ENCODE assay signal across 11 cellular contexts in the genomic region with DNA sequence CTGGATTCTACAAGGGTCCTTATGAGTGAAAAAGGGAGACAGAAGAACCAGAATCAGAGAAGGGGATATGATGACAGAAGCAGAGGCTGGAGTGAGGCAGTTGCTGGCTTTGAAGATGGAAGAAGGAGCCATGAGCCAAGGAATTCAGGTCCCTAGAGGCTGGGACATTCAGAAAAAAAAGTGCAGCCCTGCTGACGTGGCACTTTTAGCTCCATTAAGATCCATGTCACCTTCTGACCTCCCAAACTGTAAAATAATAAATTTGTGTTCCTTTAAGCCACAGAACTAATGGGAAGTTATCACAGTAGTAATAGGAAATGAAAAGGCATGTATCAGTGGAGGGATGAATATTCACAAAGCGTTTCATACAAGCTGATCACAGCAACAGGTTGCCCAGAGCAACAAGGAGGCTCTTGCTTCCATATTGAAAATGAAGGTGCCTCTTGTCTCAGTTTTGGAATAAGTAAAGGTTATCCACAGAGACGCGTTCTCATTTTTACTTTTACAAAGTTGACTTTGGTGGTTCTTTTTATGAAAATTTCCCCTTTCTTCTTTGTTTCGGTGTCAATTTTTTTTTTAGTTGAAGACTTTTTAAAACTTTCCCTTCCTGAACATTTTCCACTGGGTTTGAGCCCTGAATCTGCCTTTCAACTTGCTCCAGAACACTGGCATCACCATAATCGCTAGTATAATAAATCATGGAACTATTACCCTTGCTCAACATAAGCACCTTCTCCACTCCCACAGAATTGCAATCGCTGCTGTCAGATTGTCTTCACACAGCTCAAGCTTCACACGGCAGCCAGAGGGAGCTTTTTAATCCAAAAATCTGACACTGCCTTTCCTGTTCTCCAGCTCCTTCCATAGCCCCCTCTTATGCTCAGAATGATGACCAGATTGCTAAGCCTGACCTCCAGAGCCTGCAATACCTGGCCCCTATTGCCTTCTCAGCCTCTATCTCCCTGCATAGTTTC.
DNase-seq lines count a peak whose midpoint lies in the region; ATAC-seq and TF ChIP-seq lines count a peak whose summit lies in the region.
"Had no signal": no experiment of that assay in that cellular context is flagged by ENCODE, and none has a peak within 500 bp of the region (broad histone marks: within the 10 kb centered on the region; RNA-seq: fewer than 3 reads in every experiment).

No MANE protein-coding gene starts in this region.

- peak overlapping the region; percentile 52 for H3K4me3 Mint-ChIP-seq in activated CD4-positive, alpha-beta memory T cell treated with anti-CD3 and anti-CD28 coated beads for 36 hours
- H3K4me3 Mint-ChIP-seq in stimulated activated naive B cell treated with anti-CD40 and anti-IgM and Interleukin-4, amounts not matched to agents 10 μg/mL and 1 μg/mL and 100 μg/mL, for 72 hours = no peak overlapping the region
- no peak overlapping the region for H3K4me3 Mint-ChIP-seq in CD8-positive, alpha-beta T cell

- ATAC-seq in Right ventricle myocardium superior (ENCODE audit: poor library complexity) (peak; percentile 29), HG02623 (IDR thresholded peaks at IDR 0.05; ENCODE audit: unreplicated experiment) (peak; percentile 38)
- peak in 1 of 2 donors; percentile 51 for ATAC-seq in stimulated activated naive B cell treated with anti-CD40 and anti-IgM and Interleukin-4, amounts not matched to agents 10 μg/mL and 1 μg/mL and 100 μg/mL, for 72 hours (replicated peaks)
- no peak for ATAC-seq in CD8-positive, alpha-beta T cell

- H3K36me3 ChIP-seq in left ventricle myocardium inferior = no peaks in the 10 kb centered on the region
- no peaks in the 10 kb centered on the region for H3K36me3 ChIP-seq in esophagus squamous epithelium
- no peaks in the 10 kb centered on the region for H3K36me3 ChIP-seq in CD8-positive, alpha-beta T cell (ENCODE audit: insufficient read depth, low read length)
- H3K36me3 ChIP-seq: thoracic aorta had no signal

- DNase-seq in Right ventricle myocardium superior = no peak
- no peak for DNase-seq in left ventricle myocardium inferior
- peak; percentile 66 for DNase-seq in activated CD4-positive, alpha-beta memory T cell treated with anti-CD3 and anti-CD28 coated beads for 36 hours
- DNase-seq in stimulated activated naive B cell treated with anti-CD40 and anti-IgM and Interleukin-4, amounts not matched to agents 10 μg/mL and 1 μg/mL and 100 μg/mL, for 72 hours = no peak
- DNase-seq in mesenteric fat pad (ENCODE audit: low spot score) = no peak
- no peak for DNase-seq in esophagus squamous epithelium (lab: John Stamatoyannopoulos, UW)
- no peak for DNase-seq in CD8-positive, alpha-beta T cell
- DNase-seq: left cardiac atrium had no signal

- H3K27ac Mint-ChIP-seq in activated CD4-positive, alpha-beta memory T cell treated with anti-CD3 and anti-CD28 coated beads for 36 hours = peak overlapping the region; percentile 93
- H3K27ac Mint-ChIP-seq in stimulated activated naive B cell treated with anti-CD40 and anti-IgM and Interleukin-4, amounts not matched to agents 10 μg/mL and 1 μg/mL and 100 μg/mL, for 72 hours = peak overlapping the region; percentile 15
- no peak overlapping the region for H3K27ac Mint-ChIP-seq in CD8-positive, alpha-beta T cell

- H3K27ac ChIP-seq in left ventricle myocardium inferior (replicated peaks) = no peak overlapping the region
- H3K27ac ChIP-seq in esophagus squamous epithelium = no peak overlapping the region
- no peak overlapping the region for H3K27ac ChIP-seq in CD8-positive, alpha-beta T cell (ENCODE audit: low read depth, low read length)
- H3K27ac ChIP-seq: BLaER1 treated with 17β-estradiol and CSF1 and Interleukin-3, amounts not matched to agents 10 nM and 100 nM; thoracic aorta had no signal

- no peaks in the 10 kb centered on the region for H3K27me3 Mint-ChIP-seq in activated CD4-positive, alpha-beta memory T cell treated with anti-CD3 and anti-CD28 coated beads for 36 hours
- peaks cover 6 to 16% of the 10 kb centered on the region in 2 donors for H3K27me3 Mint-ChIP-seq in stimulated activated naive B cell treated with anti-CD40 and anti-IgM and Interleukin-4, amounts not matched to agents 10 μg/mL and 1 μg/mL and 100 μg/mL, for 72 hours
- no peaks in the 10 kb centered on the region for H3K27me3 Mint-ChIP-seq in CD8-positive, alpha-beta T cell (ENCODE audit: low read depth)

- POLR2A ChIA-PET in activated CD4-positive, alpha-beta memory T cell treated with anti-CD3 and anti-CD28 coated beads for 36 hours (lab: Charles Lee) = interaction anchor here (0.6 to 7.4 kb wide), 10 partner anchors 12 to 126 kb away, joined by 3 to 65 read pairs (median 6); partner anchors contain the start of gene RBPJ
- POLR2A ChIA-PET in CD8-positive, alpha-beta T cell (lab: Charles Lee) = interaction anchor here (1.1 to 1.4 kb wide), 2 partner anchors 10 to 126 kb away, joined by 3 to 5 read pairs; no protein-coding TSS in a partner anchor

- TF ChIP-seq CTCF in left ventricle myocardium inferior (IDR thresholded peaks at IDR 0.05; ENCODE audit: borderline replicate concordance) = no peak
- TF ChIP-seq CTCF in esophagus squamous epithelium (IDR thresholded peaks at IDR 0.05) = no peak
- no peak for TF ChIP-seq CTCF in CD8-positive, alpha-beta T cell (IDR thresholded peaks at IDR 0.05)

- no peaks in the 10 kb centered on the region for H3K9me3 Mint-ChIP-seq in activated CD4-positive, alpha-beta memory T cell treated with anti-CD3 and anti-CD28 coated beads for 36 hours
- no peaks in the 10 kb centered on the region for H3K9me3 Mint-ChIP-seq in stimulated activated naive B cell treated with anti-CD40 and anti-IgM and Interleukin-4, amounts not matched to agents 10 μg/mL and 1 μg/mL and 100 μg/mL, for 72 hours
- no peaks in the 10 kb centered on the region for H3K9me3 Mint-ChIP-seq in CD8-positive, alpha-beta T cell

- CTCF ChIA-PET in activated CD4-positive, alpha-beta memory T cell treated with anti-CD3 and anti-CD28 coated beads for 36 hours (lab: Charles Lee) = interaction anchor here (0.6 to 5.4 kb wide), 18 partner anchors 14 to 218 kb away, joined by 3 to 37 read pairs (median 4); no protein-coding TSS in a partner anchor
- CTCF ChIA-PET in CD8-positive, alpha-beta T cell (lab: Charles Lee) = no interaction called here

- 56 to 61% methylated on average over 8 of the region's 8 CpGs for WGBS in esophagus squamous epithelium, 2 donors

- H3K4me1 Mint-ChIP-seq in activated CD4-positive, alpha-beta memory T cell treated with anti-CD3 and anti-CD28 coated beads for 36 hours (ENCODE audit: low read depth) = peaks cover 58% of the 10 kb centered on the region
- peaks cover 13 to 17% of the 10 kb centered on the region in 2 donors for H3K4me1 Mint-ChIP-seq in stimulated activated naive B cell treated with anti-CD40 and anti-IgM and Interleukin-4, amounts not matched to agents 10 μg/mL and 1 μg/mL and 100 μg/mL, for 72 hours
- H3K4me1 Mint-ChIP-seq in CD8-positive, alpha-beta T cell (ENCODE audit: low read depth) = peaks cover 30% of the 10 kb centered on the region

- H3K4me3 ChIP-seq in left ventricle myocardium inferior (no peak overlapping the region), esophagus squamous epithelium (no peak overlapping the region)
- H3K4me3 ChIP-seq in CD8-positive, alpha-beta T cell (ENCODE audit: low read depth, low read length) = no peak overlapping the region
- H3K4me3 ChIP-seq: BLaER1 treated with 17β-estradiol and CSF1 and Interleukin-3, amounts not matched to agents 10 nM and 100 nM; thoracic aorta had no signal

- no peaks in the 10 kb centered on the region for H3K9me3 ChIP-seq in left ventricle myocardium inferior (replicated peaks)
- no peaks in the 10 kb centered on the region for H3K9me3 ChIP-seq in esophagus squamous epithelium
- H3K9me3 ChIP-seq in CD8-positive, alpha-beta T cell (ENCODE audit: low read length) = no peaks in the 10 kb centered on the region
- H3K9me3 ChIP-seq: BLaER1 treated with 17β-estradiol and CSF1 and Interleukin-3, amounts not matched to agents 10 nM and 100 nM; thoracic aorta had no signal

- H3K36me3 Mint-ChIP-seq in activated CD4-positive, alpha-beta memory T cell treated with anti-CD3 and anti-CD28 coated beads for 36 hours = no peaks in the 10 kb centered on the region
- no peaks in the 10 kb centered on the region for H3K36me3 Mint-ChIP-seq in stimulated activated naive B cell treated with anti-CD40 and anti-IgM and Interleukin-4, amounts not matched to agents 10 μg/mL and 1 μg/mL and 100 μg/mL, for 72 hours
- H3K36me3 Mint-ChIP-seq in CD8-positive, alpha-beta T cell = no peaks in the 10 kb centered on the region

- H3K27me3 ChIP-seq in left ventricle myocardium inferior (ENCODE audit: low read depth) (no peaks in the 10 kb centered on the region), esophagus squamous epithelium (no peaks in the 10 kb centered on the region)
- H3K27me3 ChIP-seq in CD8-positive, alpha-beta T cell (ENCODE audit: insufficient read depth, low read length) = no peaks in the 10 kb centered on the region
- H3K27me3 ChIP-seq: BLaER1 treated with 17β-estradiol and CSF1 and Interleukin-3, amounts not matched to agents 10 nM and 100 nM had no signal

- intact Hi-C loops in Right ventricle myocardium superior (cut with DNase I) (no loop called here), left ventricle myocardium inferior (cut with micrococcal nuclease) (no loop called here), esophagus squamous epithelium (cut with DNase I) (no loop called here)
- intact Hi-C loops in activated CD4-positive, alpha-beta memory T cell treated with anti-CD3 and anti-CD28 coated beads for 36 hours (cut with micrococcal nuclease) = loop anchor here (1.0 to 10.0 kb wide), 13 partner anchors 14 to 1608 kb away; partner anchors contain the start of genes DHX15 and SEL1L3
- intact Hi-C loops in CD8-positive, alpha-beta T cell (cut with DNase I, micrococcal nuclease) = no loop called here

- no peak for TF ChIP-seq POLR2A in esophagus squamous epithelium (IDR thresholded peaks at IDR 0.05)

- H3K4me1 ChIP-seq in left ventricle myocardium inferior (no peaks in the 10 kb centered on the region), esophagus squamous epithelium (peaks cover 0 to 11% (median 4%) of the 10 kb centered on the region in 3 donors)
- peaks cover 21% of the 10 kb centered on the region for H3K4me1 ChIP-seq in CD8-positive, alpha-beta T cell (ENCODE audit: insufficient read depth, low read length)
